16 cellular contexts compared by ENCODE assay signal in the genomic region with DNA sequence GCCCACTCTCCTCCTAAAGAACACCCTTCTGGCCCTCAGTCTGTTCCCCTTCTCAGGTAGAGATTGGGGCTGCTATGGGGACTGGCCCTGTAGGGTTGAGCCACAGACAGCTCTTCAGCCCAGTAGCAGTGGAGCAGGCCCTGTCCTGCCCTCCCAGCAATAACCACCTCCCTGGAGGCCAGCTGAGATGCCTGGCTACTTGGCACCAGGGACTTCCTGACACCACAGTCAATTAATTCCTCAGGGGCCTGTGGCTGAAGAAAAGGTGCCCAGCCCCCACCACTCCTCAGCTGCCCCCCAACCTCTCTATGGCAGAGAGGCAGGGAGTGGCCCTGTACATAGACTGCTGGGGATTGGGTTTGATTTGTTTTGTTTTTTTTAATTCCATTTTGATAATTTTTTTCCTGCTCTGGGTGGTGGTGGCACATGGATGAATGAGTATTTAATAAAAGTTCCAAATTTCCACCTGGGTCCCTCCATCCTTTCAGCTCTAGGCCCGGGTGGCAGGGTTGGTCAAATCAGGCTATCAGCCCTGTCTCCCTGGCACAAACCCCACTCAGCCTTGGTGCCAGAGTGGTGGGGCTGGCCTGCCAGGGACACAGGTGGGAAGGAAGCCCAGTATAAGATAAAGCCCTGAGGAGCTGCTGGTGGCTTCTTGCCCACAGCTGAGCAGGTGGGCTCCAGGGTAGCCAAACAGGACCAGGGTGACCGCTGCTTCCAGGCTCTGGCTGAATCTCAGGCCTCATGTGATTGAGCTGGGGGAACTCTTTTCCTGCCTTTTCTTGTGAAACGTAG. TPM values are rescaled to one million over a fixed set of nuclear protein-coding genes. Genes with fewer than 3 reads are reported as not detected.
DNase-seq lines count a peak whose midpoint lies in the region; ATAC-seq and TF ChIP-seq lines count a peak whose summit lies in the region.
"Had no signal": no experiment of that assay in that cellular context is flagged by ENCODE, and none has a peak within 500 bp of the region (broad histone marks: within the 10 kb centered on the region; RNA-seq: fewer than 3 reads in every experiment).

No MANE protein-coding gene starts in this region.

- H3K79me2 ChIP-seq in DND-41 (ENCODE audit: insufficient read depth, low read length) = peaks cover 31% of the 10 kb centered on the region

- no peak for TF ChIP-seq CTCF in DND-41 (IDR thresholded peaks at IDR 0.05; ENCODE audit: borderline replicate concordance, extremely low read depth, low read length, poor library complexity, severe bottlenecking)
- TF ChIP-seq CTCF in activated B cell treated with CpG ODN at 0.5 μM for 24 hours (IDR thresholded peaks at IDR 0.05) = no peak
- no peak for TF ChIP-seq CTCF in psoas muscle (IDR thresholded peaks at IDR 0.05)

- H3K4me3 ChIP-seq in DND-41 (ENCODE audit: low read depth in 1 of 2, low read length in 2 of 2) (no peak overlapping the region), psoas muscle (no peak overlapping the region)
- H3K4me3 ChIP-seq: GM23248, SJCRH30 had no signal

- no peak overlapping the region for H3K4me3 Mint-ChIP-seq in activated B cell treated with CpG ODN at 0.5 μM for 24 hours

- H3K27me3 ChIP-seq in DND-41 (ENCODE audit: insufficient read depth, low read length, poor library complexity) = no peaks in the 10 kb centered on the region
- no peaks in the 10 kb centered on the region for H3K27me3 ChIP-seq in psoas muscle (ENCODE audit: insufficient read depth in 3 of 3, low read length in 2 of 3)
- H3K27me3 ChIP-seq: SJCRH30 had no signal

- no peaks in the 10 kb centered on the region for H3K27me3 Mint-ChIP-seq in activated B cell treated with CpG ODN at 0.5 μM for 24 hours

- H3K36me3 Mint-ChIP-seq in activated B cell treated with CpG ODN at 0.5 μM for 24 hours (ENCODE audit: low read depth) = peaks cover 53% of the 10 kb centered on the region

- no peak overlapping the region for H3K4me2 ChIP-seq in DND-41 (ENCODE audit: insufficient read depth, low read length)

- ATAC-seq in DND-41 (ENCODE audit: insufficient read depth, low read depth) = no peak
- no peak for ATAC-seq in activated B cell treated with CpG ODN at 0.5 μM for 24 hours (ENCODE audit: low read depth)
- ATAC-seq in psoas muscle = peak in 3 of 4 donors; percentile 40 to 47 (median 40)
- ATAC-seq in HG02852 (IDR thresholded peaks at IDR 0.05; ENCODE audit: unreplicated experiment) = no peak

- intact Hi-C loops in activated B cell treated with CpG ODN at 0.5 μM for 24 hours (cut with micrococcal nuclease) = loop anchor here (2.0 to 10.0 kb wide), 2 partner anchors 37 to 289 kb away; a partner anchor contains a TSS
- intact Hi-C loops in psoas muscle (cut with DNase I) = loop anchor here in 1 of 2 donors (10.0 kb wide), 1 partner anchor 259 kb away; no protein-coding TSS in a partner anchor

- 8 to 43% (median 18%) methylated on average over 3 of the region's 3 CpGs for WGBS in psoas muscle, 3 donors

- H3K27ac Mint-ChIP-seq in activated B cell treated with CpG ODN at 0.5 μM for 24 hours = peak overlapping the region; percentile 46

- H4K20me1 ChIP-seq in DND-41 (ENCODE audit: insufficient read depth, low read length) = no peaks in the 10 kb centered on the region

- DNase-seq in NCI-H2196 (lab: John Stamatoyannopoulos, UW; ENCODE audit: unreplicated experiment) (peak; percentile 9), NCI-H2196 treated with DMSO at 0.1 percent for 48 hours (lab: John Stamatoyannopoulos, UW; ENCODE audit: unreplicated experiment) (no peak), DND-41 (no peak), activated B cell treated with CpG ODN at 0.5 μM for 24 hours (no peak), psoas muscle (no peak), amniotic stem cell (lab: John Stamatoyannopoulos, UW) (no peak), NCI-H2107 treated with DMSO at 0.1 percent for 48 hours (lab: John Stamatoyannopoulos, UW; ENCODE audit: unreplicated experiment) (no peak)
- DNase-seq: COR-L47, GM23248, NCI-H1092, NCI-H1694, NCI-H2107, SJCRH30 had no signal

- H3K9ac ChIP-seq in DND-41 (ENCODE audit: low read depth, low read length) = no peak overlapping the region
- H3K9ac ChIP-seq: GM23248 had no signal

- H3K4me1 Mint-ChIP-seq in activated B cell treated with CpG ODN at 0.5 μM for 24 hours = peaks cover 44% of the 10 kb centered on the region

- H3K4me1 ChIP-seq in DND-41 (ENCODE audit: insufficient read depth, low read length) (peaks cover 40% of the 10 kb centered on the region), psoas muscle (peaks cover 9% of the 10 kb centered on the region)

- CTCF ChIA-PET in activated B cell treated with CpG ODN at 0.5 μM for 24 hours (lab: Charles Lee) = interaction anchor here (0.7 to 7.6 kb wide), 9 partner anchors 17 to 173 kb away, joined by 3 to 146 read pairs (median 6); a partner anchor contains a TSS

- no peaks in the 10 kb centered on the region for H3K9me3 Mint-ChIP-seq in activated B cell treated with CpG ODN at 0.5 μM for 24 hours

- H3K9me3 ChIP-seq in DND-41 (ENCODE audit: insufficient read depth, low read length, severe bottlenecking) (no peaks in the 10 kb centered on the region), psoas muscle (no peaks in the 10 kb centered on the region)
- H3K9me3 ChIP-seq: SJCRH30 had no signal

- POLR2A ChIA-PET in activated B cell treated with CpG ODN at 0.5 μM for 24 hours (lab: Charles Lee) = interaction anchor here (0.6 to 2.6 kb wide), 6 partner anchors 8 to 177 kb away, joined by 3 to 14 read pairs (median 4); a partner anchor contains a TSS

- H3K36me3 ChIP-seq in DND-41 (ENCODE audit: insufficient read depth, low read length) (peaks cover 62% of the 10 kb centered on the region), psoas muscle (ENCODE audit: insufficient read depth in 1 of 2, low read depth in 1 of 2) (peaks cover 0 to 49% of the 10 kb centered on the region in 2 donors)
- H3K36me3 ChIP-seq: SJCRH30 had no signal

- H3K27ac ChIP-seq in DND-41 (ENCODE audit: low read length) (peak overlapping the region; percentile 89; the same call in 1 of the 2 replicates), psoas muscle (peak overlapping the region; percentile 18)
- H3K27ac ChIP-seq: C4-2B, GM23248, SJCRH30 had no signal

- no peak overlapping the region for H2AFZ ChIP-seq in DND-41 (ENCODE audit: low read depth, low read length)
- H2AFZ ChIP-seq: GM23248 had no signal

RNA-seq across cellular contexts. Expression of a gene that starts 1.9 kb away (rescaled TPM):
- total RNA-seq in activated B cell treated with CpG ODN at 0.5 μM for 24 hours (68.7 and 79.9 TPM in 2 replicates), psoas muscle (1 to 10 TPM in 1 of 4 donors, under 1 TPM in 3; 0.46 to 1.6 (median 0.64) TPM)
- polyA plus RNA-seq in psoas muscle = 1 to 10 TPM in 1 of 3 donors, under 1 TPM in 2; 0.43 to 1.3 (median 0.69) TPM
- total RNA-seq: A172 had no signal

RNA-seq across cellular contexts. Expression of a gene that starts 36.2 kb away (rescaled TPM):
- total RNA-seq in activated B cell treated with CpG ODN at 0.5 μM for 24 hours (54.8 and 57.9 TPM in 2 replicates), psoas muscle (10 to 100 TPM; 17.9 to 25.0 (median 22.5) TPM)
- polyA plus RNA-seq in psoas muscle = 10 to 100 TPM; 22.3 to 37.3 (median 24.6) TPM

RNA-seq across cellular contexts. Expression of a gene that starts 46.6 kb away (rescaled TPM):
- 20.2 and 21.4 TPM in 2 replicates for total RNA-seq in activated B cell treated with CpG ODN at 0.5 μM for 24 hours
- 10 to 100 TPM; 19.4 to 47.2 (median 38.4) TPM for total RNA-seq in psoas muscle
- polyA plus RNA-seq in psoas muscle = 100 to 1,000 TPM in 1 of 3 donors, 10 to 100 TPM in 2; 13.5 to 187 (median 25.0) TPM

Comparison
In these comparisons a context has a peak if more than half of its experiments do, and no peak if none do; other contexts are left out.
1. ATAC-seq: peak in psoas muscle (3 of 4); none in DND-41 (single experiment), activated B cell treated with CpG ODN at 0.5 μM for 24 hours (single experiment) and HG02852 (single experiment).
2. RNA of a gene that starts 1.9 kb away (total RNA-seq): 68.7 to 79.9 TPM in activated B cell treated with CpG ODN at 0.5 μM for 24 hours; 0.46 to 1.6 TPM in psoas muscle; every median in the first group is over 10 times any median in the second.